ENCODE assay signal across 3 cellular contexts in genomic region chr20:25039697-25040437, GRCh38.
TF ChIP-seq lines count a peak whose summit lies in the region.

No MANE protein-coding gene starts in this region.

TF ChIP-seq in SK-N-SH treated with all-trans-retinoic acid at 6 μM for 48 hours, 23 proteins besides CTCF, POLR2A, EP300 and RAD21 (continued from another document):
- TF ChIP-seq CSRNP3 (CRISPR knock-in tag; IDR thresholded peaks at IDR 0.05) (no peak), ARNTL (CRISPR knock-in tag; IDR thresholded peaks at IDR 0.05; ENCODE audit: borderline replicate concordance, low read depth) (no peak), TCF4 (CRISPR knock-in tag; IDR thresholded peaks at IDR 0.05; ENCODE audit: borderline replicate concordance) (no peak), CSDC2 (CRISPR knock-in tag; IDR thresholded peaks at IDR 0.05) (no peak), ESRRG (CRISPR knock-in tag; IDR thresholded peaks at IDR 0.05) (no peak), PPARA (CRISPR knock-in tag; IDR thresholded peaks at IDR 0.05; ENCODE audit: borderline replicate concordance) (no peak), OSR1 (CRISPR knock-in tag; IDR thresholded peaks at IDR 0.05) (no peak), BACH2 (CRISPR knock-in tag; IDR thresholded peaks at IDR 0.05; ENCODE audit: borderline replicate concordance) (no peak), PATZ1 (CRISPR knock-in tag; IDR thresholded peaks at IDR 0.05; ENCODE audit: borderline replicate concordance) (no peak), RARB (CRISPR knock-in tag; IDR thresholded peaks at IDR 0.05) (no peak), ZNF70 (CRISPR knock-in tag; IDR thresholded peaks at IDR 0.05) (no peak), POU6F1 (CRISPR knock-in tag; IDR thresholded peaks at IDR 0.05; ENCODE audit: borderline replicate concordance, low read depth) (no peak), ZNF8 (CRISPR knock-in tag; IDR thresholded peaks at IDR 0.05) (no peak), SNAI2 (CRISPR knock-in tag; IDR thresholded peaks at IDR 0.05) (no peak), ZNF565 (CRISPR knock-in tag; conservative IDR thresholded peaks at IDR 0.05; ENCODE audit: low read depth) (no peak), ZC3H10 (CRISPR knock-in tag; IDR thresholded peaks at IDR 0.05) (no peak)

TF ChIP-seq in SK-N-SH, 30 proteins besides CTCF, POLR2A, EP300 and RAD21 (continued from another document):
- TF ChIP-seq FOSL2 (IDR thresholded peaks at IDR 0.05; ENCODE audit: borderline replicate concordance, low read depth) (no peak), ZBTB33 (IDR thresholded peaks at IDR 0.05; ENCODE audit: borderline replicate concordance, low read depth) (no peak)

TF ChIP-seq in endothelial cell of umbilical vein, 7 proteins besides CTCF, POLR2A, EP300 and RAD21 (continued from another document):
- TF ChIP-seq GATA2 (IDR thresholded peaks at IDR 0.05; ENCODE audit: insufficient read depth, insufficient read length, low read depth, low read length) = no peak
- no peak for TF ChIP-seq MAX (IDR thresholded peaks at IDR 0.05; ENCODE audit: insufficient read depth, insufficient read length)
